In genomic region chr22:36781656-36782627, GRCh38 we compare ENCODE assay signal across 8 cellular contexts. TPM values are rescaled to one million over a fixed set of nuclear protein-coding genes. Genes with fewer than 3 reads are reported as not detected.
DNase-seq lines count a peak whose midpoint lies in the region; ATAC-seq and TF ChIP-seq lines count a peak whose summit lies in the region.

No MANE protein-coding gene starts in this region.

- H3K4me1 ChIP-seq in HUES6 (ENCODE audit: control insufficient read depth, insufficient read depth, low read length) = peaks cover 5% of the 10 kb centered on the region

- no peak overlapping the region for H3K9ac ChIP-seq in HUES6 (ENCODE audit: low read length)

- H3K9me3 ChIP-seq in HUES6 (ENCODE audit: control insufficient read depth, insufficient read depth, low read depth, low read length) = peaks cover 28% of the 10 kb centered on the region

- no peak overlapping the region for H3K27ac ChIP-seq in HUES6 (ENCODE audit: low read depth, low read length)

- H3K4me3 ChIP-seq in HUES6 (ENCODE audit: low read depth, low read length) = peak overlapping the region; percentile 28; the same call in 1 of the 2 replicates

- no peaks in the 10 kb centered on the region for H3K36me3 ChIP-seq in HUES6 (ENCODE audit: control insufficient read depth, insufficient read depth, low read length)

- peak; percentile 55 for ATAC-seq in GM18858 (IDR thresholded peaks at IDR 0.05; ENCODE audit: unreplicated experiment)
- ATAC-seq in omental fat pad (ENCODE audit: low FRiP score) = peak; percentile 95

- TF ChIP-seq CTCF in omental fat pad (IDR thresholded peaks at IDR 0.05) = peak in 1 of 3 donors; percentile 92

- H3K27me3 ChIP-seq in HUES6 (ENCODE audit: control insufficient read depth, insufficient read depth, low read length) = peaks cover 19% of the 10 kb centered on the region

- peak; percentile 90 for DNase-seq in AG08396 (ENCODE audit: low spot score)
- DNase-seq in SK-MEL-5 (ENCODE audit: low read depth, low spot score) = peak; percentile 77
- DNase-seq in activated gamma-delta T cell treated with anti-CD3 and anti-CD28 coated beads, Interleukin-2, amount 50 U/mL, for 16 hours (ENCODE audit: low read depth) = peak; percentile 87
- peak; percentile 89 for DNase-seq in germinal center (ENCODE audit: low spot score)
- DNase-seq in omental fat pad (ENCODE audit: low spot score) = peak; percentile 73
- peak; percentile 85 for DNase-seq in superior temporal gyrus (ENCODE audit: extremely low spot score)

- in situ Hi-C loops in SK-MEL-5 (cut with HindIII; ENCODE audit: low pct_unique_long_range_greater_than_20kb, low sequenced_read_pairs) = no loop called here

RNA-seq across cellular contexts. Expression of gene IFT27, which starts 6.0 kb away (rescaled TPM):
- total RNA-seq in SK-MEL-5 (2014; rRNA removed; shearing (Covaris generic)) = 18.9 and 20.2 TPM in 2 replicates
- 12.9 TPM in 2 replicates for polyA plus RNA-seq in SK-MEL-5 (2015; cell fraction: cytosol; rRNA removed)
- 66.3 and 69.4 TPM in 2 replicates for polyA plus RNA-seq in SK-MEL-5 (2015; cell fraction: nucleus; rRNA removed)
- 10 to 100 TPM in 2 of 4 donors, 1 to 10 TPM in 2; 4.4 to 15.8 (median 10.8) TPM for total RNA-seq in omental fat pad

RNA-seq across cellular contexts. Expression of gene PVALB, which starts 34.9 kb away (rescaled TPM):
- not detected in 2 replicates for total RNA-seq in SK-MEL-5 (2014; rRNA removed; shearing (Covaris generic))
- polyA plus RNA-seq in SK-MEL-5 (2015; cell fraction: cytosol; rRNA removed) = 0.96 TPM in 1 of 2 replicates, not detected in the other
- polyA plus RNA-seq in SK-MEL-5 (2015; cell fraction: nucleus; rRNA removed) = not detected in 2 replicates
- total RNA-seq in omental fat pad = not detected
